ENCODE assay signal across 20 cellular contexts in the genomic region with DNA sequence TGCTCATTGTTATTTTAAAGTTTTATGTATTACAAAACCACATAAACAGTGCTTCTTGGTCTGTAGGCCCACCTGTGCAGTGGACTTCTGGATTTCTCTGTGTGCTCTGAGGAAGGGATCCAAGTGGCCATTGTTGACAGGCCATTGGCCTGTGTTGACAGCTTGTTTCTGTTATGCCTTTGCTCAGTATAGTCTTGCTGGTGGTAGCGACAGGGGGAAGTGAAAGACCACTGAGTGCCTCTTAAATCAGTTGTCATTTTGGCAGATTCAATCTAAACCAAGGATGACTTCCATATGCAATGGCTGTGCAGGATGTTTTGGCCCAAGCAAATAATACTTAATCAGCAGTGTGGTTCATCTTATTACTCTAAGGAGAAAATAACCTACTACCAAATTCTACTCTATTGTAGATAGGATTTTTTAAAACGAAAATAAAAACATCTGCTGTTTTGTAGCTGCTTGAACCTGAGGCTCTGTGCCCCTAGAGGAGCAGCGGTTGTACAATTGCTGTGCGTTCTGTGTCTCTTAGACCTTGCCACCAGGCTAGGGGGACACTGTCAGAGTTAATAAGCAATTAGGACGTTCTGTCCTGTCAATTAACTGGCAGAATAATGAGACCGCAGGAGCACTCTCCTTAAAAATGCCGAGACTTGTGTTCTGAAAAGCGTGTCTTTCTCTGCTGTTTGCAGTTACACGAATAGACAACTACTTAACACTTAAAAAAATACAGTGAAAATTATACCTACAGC.
DNase-seq lines count a peak whose midpoint lies in the region; ATAC-seq and TF ChIP-seq lines count a peak whose summit lies in the region.
"Had no signal": no experiment of that assay in that cellular context is flagged by ENCODE, and none has a peak within 500 bp of the region (broad histone marks: within the 10 kb centered on the region; RNA-seq: fewer than 3 reads in every experiment).

No MANE protein-coding gene starts in this region.

- intact Hi-C loops in left cardiac atrium (cut with DNase I) = no loop called here

- H3K4me1 ChIP-seq in Peyer's patch = no peaks in the 10 kb centered on the region
- H3K4me1 ChIP-seq: body of pancreas, Caco-2, esophagus muscularis mucosa had no signal

- TF ChIP-seq CTCF in Peyer's patch (IDR thresholded peaks at IDR 0.05) = no peak

- ATAC-seq in GM18858 (IDR thresholded peaks at IDR 0.05; ENCODE audit: unreplicated experiment) (peak; percentile 69), GM21737 (IDR thresholded peaks at IDR 0.05; ENCODE audit: unreplicated experiment) (peak; percentile 57), HG03103 (IDR thresholded peaks at IDR 0.05; ENCODE audit: low read depth, unreplicated experiment) (peak; percentile 86), GM19463 (IDR thresholded peaks at IDR 0.05; ENCODE audit: unreplicated experiment) (no peak), left cardiac atrium (no peak)
- ATAC-seq: body of pancreas; mucosa of descending colon; stimulated activated effector memory CD8-positive, alpha-beta T cell treated with anti-CD3 and anti-CD28 coated beads, Interleukin-12 subunit alpha, Interleukin-12 subunit beta, amount 100 ng/mL, for 72 hours had no signal

- no peak overlapping the region for H3K4me3 ChIP-seq in Peyer's patch
- H3K4me3 ChIP-seq: body of pancreas, esophagus muscularis mucosa, hepatocyte, mucosa of descending colon, skin epidermis had no signal

- no peak for TF ChIP-seq POLR2A in Peyer's patch (IDR thresholded peaks at IDR 0.05)

- peak; percentile 5 for DNase-seq in germinal center (ENCODE audit: low spot score)
- no peak for DNase-seq in Peyer's patch
- no peak for DNase-seq in SIG-M5 treated with dmso at 0.1 percent for 504 hours (lab: John Stamatoyannopoulos, UW; ENCODE audit: unreplicated experiment)
- DNase-seq in left cardiac atrium = no peak
- DNase-seq: activated CD8-positive, alpha-beta memory T cell treated with anti-CD3 and anti-CD28 coated beads, Interleukin-2, amount 50 U/mL, for 48 hours; activated naive CD4-positive, alpha-beta T cell treated with anti-CD3 and anti-CD28 coated beads, Interleukin-2, amount 10 ng/mL, durations not matched to agents 7 days and 5 days; body of pancreas; Caco-2; dorsolateral prefrontal cortex; kidney glomerular epithelial cell; mucosa of descending colon; T-helper 2 cell had no signal

- H3K36me3 ChIP-seq in Peyer's patch = no peaks in the 10 kb centered on the region

- no peaks in the 10 kb centered on the region for H3K27me3 ChIP-seq in Peyer's patch
- H3K27me3 ChIP-seq: body of pancreas, dorsolateral prefrontal cortex, esophagus muscularis mucosa, hepatocyte had no signal

- no peak overlapping the region for H3K27ac ChIP-seq in Peyer's patch
- H3K27ac ChIP-seq: body of pancreas, esophagus muscularis mucosa, hepatocyte, skin epidermis had no signal

- H3K9me3 ChIP-seq in Peyer's patch = no peaks in the 10 kb centered on the region
- H3K9me3 ChIP-seq: body of pancreas, Caco-2 had no signal

Comparison
In these comparisons a context has a peak if more than half of its experiments do, and no peak if none do; other contexts are left out.
1. ATAC-seq: peak in GM18858 (single experiment), GM21737 (single experiment) and HG03103 (single experiment); none in GM19463 (single experiment) and left cardiac atrium (0 of 2).